In the genomic region with DNA sequence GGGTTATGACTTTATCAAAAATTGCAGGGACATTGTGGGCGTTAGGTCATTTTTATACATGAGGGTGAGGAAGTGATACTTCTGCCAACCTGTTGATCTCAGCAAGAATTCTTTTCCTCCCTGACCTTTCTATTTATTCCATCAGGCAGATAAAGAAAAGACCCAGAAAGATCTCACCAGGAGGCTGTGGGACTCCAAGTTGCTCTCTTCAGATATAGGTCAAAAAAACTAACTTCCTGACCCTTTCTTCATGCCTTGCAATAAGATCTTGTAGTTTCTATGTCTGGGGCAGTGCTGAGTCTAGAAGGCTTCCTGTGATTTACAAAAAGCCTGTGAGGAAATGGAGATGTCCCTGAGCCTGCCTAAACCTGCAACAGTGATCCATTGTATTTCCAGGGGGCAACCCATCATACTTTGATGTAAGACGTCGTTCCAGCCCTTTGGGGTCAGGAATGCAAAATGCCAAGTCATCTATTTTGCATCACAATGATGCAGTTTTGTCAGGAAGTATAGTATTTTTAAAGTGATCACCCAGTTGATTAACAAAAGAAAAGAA, we compare ENCODE assay signal across 2 cellular contexts.
TF ChIP-seq lines count a peak whose summit lies in the region.

No MANE protein-coding gene starts in this region.

TF ChIP-seq in H1, 55 proteins besides CTCF, POLR2A, EP300 and RAD21 (continues in another document):
- TF ChIP-seq PHF8 (conservative IDR thresholded peaks at IDR 0.05; ENCODE audit: low read depth, low read length) (no peak), HDAC6 (IDR thresholded peaks at IDR 0.05; ENCODE audit: low read depth, low read length) (no peak), CHD1 (IDR thresholded peaks at IDR 0.05; ENCODE audit: low read depth, low read length) (no peak), CEBPB (IDR thresholded peaks at IDR 0.05; ENCODE audit: low read depth, low read length) (peak; percentile 26; the same call in 1 of the 2 replicates), GTF2F1 (IDR thresholded peaks at IDR 0.05; ENCODE audit: borderline replicate concordance, low read depth, low read length) (no peak), MAFK (IDR thresholded peaks at IDR 0.05; ENCODE audit: low read depth, low read length) (peak; percentile 97), CBX5 (IDR thresholded peaks at IDR 0.05; ENCODE audit: low read depth, low read length) (no peak), TAF7 (optimal IDR thresholded peaks at IDR 0.05; ENCODE audit: borderline replicate concordance, low read depth, low read length) (no peak), KDM4A (IDR thresholded peaks at IDR 0.05; ENCODE audit: low read depth, low read length, severe bottlenecking) (no peak), RXRA (IDR thresholded peaks at IDR 0.05; ENCODE audit: insufficient read depth, low read depth, low read length) (no peak), YY1 (IDR thresholded peaks at IDR 0.05; ENCODE audit: low read depth, low read length) (no peak; the same call in 1 of the 2 replicates), CREB1 (IDR thresholded peaks at IDR 0.05) (peak; percentile 51; the same call in 1 of the 2 replicates), RFX5 (IDR thresholded peaks at IDR 0.05; ENCODE audit: borderline replicate concordance, low read depth, low read length) (no peak), POU5F1 (IDR thresholded peaks at IDR 0.05; ENCODE audit: low read depth, low read length) (peak; percentile 90), SP1 (IDR thresholded peaks at IDR 0.05; ENCODE audit: low read depth, low read length) (0 out of 2 replicates have a peak, but pooled peaks have one; percentile 22), FOSL1 (IDR thresholded peaks at IDR 0.05; ENCODE audit: insufficient read depth, low read depth, low read length) (no peak), SAP30 (IDR thresholded peaks at IDR 0.05; ENCODE audit: insufficient read depth, insufficient replicate concordance, low read length) (no peak), CHD2 (IDR thresholded peaks at IDR 0.05; ENCODE audit: low read length) (no peak), NANOG (IDR thresholded peaks at IDR 0.05; ENCODE audit: insufficient read depth, low read depth, low read length, poor library complexity, severe bottlenecking) (peak; percentile 76), CBX8 (IDR thresholded peaks at IDR 0.05; ENCODE audit: borderline replicate concordance, low read depth, low read length) (no peak), ZNF274 (IDR thresholded peaks at IDR 0.05; ENCODE audit: borderline replicate concordance, extremely low read depth, low read length) (no peak), EGR1 (IDR thresholded peaks at IDR 0.05; ENCODE audit: borderline replicate concordance, low read depth, low read length) (no peak), SIN3A (conservative IDR thresholded peaks at IDR 0.05 in 1 of 2, IDR thresholded peaks at IDR 0.05 in 1 of 2; ENCODE audit: low read depth in 1 of 2, low read length in 2 of 2) (no peak), TEAD4 (IDR thresholded peaks at IDR 0.05; ENCODE audit: low read depth, low read length) (peak; percentile 85)
- TF ChIP-seq, protein P1, sequence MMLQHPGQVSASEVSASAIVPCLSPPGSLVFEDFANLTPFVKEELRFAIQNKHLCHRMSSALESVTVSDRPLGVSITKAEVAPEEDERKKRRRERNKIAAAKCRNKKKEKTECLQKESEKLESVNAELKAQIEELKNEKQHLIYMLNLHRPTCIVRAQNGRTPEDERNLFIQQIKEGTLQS (IDR thresholded peaks at IDR 0.05; ENCODE audit: insufficient read depth, low read depth, low read length) = no peak

TF ChIP-seq in HepG2, 621 proteins besides CTCF, POLR2A, EP300 and RAD21:
- TF ChIP-seq CHCHD3 (CRISPR knock-in tag; IDR thresholded peaks at IDR 0.05) (no peak), GPN1 (CRISPR knock-in tag; IDR thresholded peaks at IDR 0.05; ENCODE audit: borderline replicate concordance) (no peak), MAFK (conservative IDR thresholded peaks at IDR 0.05 in 1 of 2, IDR thresholded peaks at IDR 0.05 in 1 of 2; ENCODE audit: low read length in 2 of 2) (peak; percentile 92 to 95), ZC3H13 (CRISPR knock-in tag; IDR thresholded peaks at IDR 0.05) (no peak), MAFF (IDR thresholded peaks at IDR 0.05; ENCODE audit: low read depth, low read length) (peak; percentile 92)
TF ChIP-seq in HepG2: peak in this region for 2.
